14 cellular contexts compared by ENCODE assay signal in the genomic region with DNA sequence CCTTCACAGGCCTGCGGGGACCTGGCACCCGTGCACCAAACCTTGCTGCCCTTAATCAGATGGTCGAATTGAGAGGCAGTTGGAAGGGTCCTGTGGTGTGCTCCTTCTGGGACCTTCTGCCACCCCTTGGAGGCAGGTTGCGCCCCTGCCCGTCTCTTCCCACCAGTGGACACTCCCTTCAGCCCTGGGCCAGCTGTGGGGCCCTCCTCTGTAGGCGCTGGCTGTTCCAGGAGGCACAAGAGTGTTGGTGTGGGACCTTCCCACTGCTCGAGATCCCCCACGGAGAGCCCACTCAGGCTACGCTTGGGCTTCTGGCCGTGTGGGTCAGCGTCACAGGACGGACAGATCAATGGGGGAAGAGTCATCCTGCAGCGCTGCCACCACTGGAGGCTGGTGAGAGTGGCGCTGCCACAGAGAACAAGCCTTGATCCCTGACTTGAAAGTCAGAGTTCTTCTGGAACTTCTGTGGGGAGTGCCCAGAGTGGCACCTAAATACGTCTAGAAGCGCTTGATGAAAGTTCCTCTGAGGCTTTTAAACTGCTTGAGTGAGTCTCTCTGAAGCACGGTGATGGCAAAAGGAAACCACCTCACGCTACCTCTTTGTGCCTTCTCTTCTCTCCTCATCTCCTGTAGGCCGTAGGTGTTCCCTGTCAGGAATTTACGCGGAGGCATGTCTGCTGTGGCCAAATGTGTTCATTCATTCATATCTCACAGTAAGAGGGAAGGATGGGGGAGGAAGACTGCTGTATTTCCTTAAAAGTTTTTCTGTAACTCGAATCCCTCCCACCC. TPM values are rescaled to one million over a fixed set of nuclear protein-coding genes. Genes with fewer than 3 reads are reported as not detected.
DNase-seq lines count a peak whose midpoint lies in the region; ATAC-seq and TF ChIP-seq lines count a peak whose summit lies in the region.
"Had no signal": no experiment of that assay in that cellular context is flagged by ENCODE, and none has a peak within 500 bp of the region (broad histone marks: within the 10 kb centered on the region; RNA-seq: fewer than 3 reads in every experiment).

No MANE protein-coding gene starts in this region.

- H3K4me3 ChIP-seq in smooth muscle cell: no peak overlapping the region
- H3K4me3 ChIP-seq: adrenal gland had no signal

- CTCF ChIA-PET in activated naive CD4-positive, alpha-beta T cell treated with anti-CD3 and anti-CD28 coated beads for 36 hours (lab: Charles Lee): interaction anchor here (1.1 kb wide), 1 partner anchor 19 kb away, joined by 3 read pairs; no protein-coding TSS in a partner anchor
- CTCF ChIA-PET in RWPE1 (lab: Yijun Ruan, JAX): interaction anchor here (0.5 kb wide), 1 partner anchor 413 kb away, joined by 4 read pairs; no protein-coding TSS in a partner anchor

- WGBS in smooth muscle cell (ENCODE audit: low lambda C conversion rate): 95% methylated on average over 22 of the region's 22 CpGs

- no peaks in the 10 kb centered on the region for H3K36me3 ChIP-seq in smooth muscle cell (ENCODE audit: low read depth)
- H3K36me3 ChIP-seq: adrenal gland had no signal

- no peak overlapping the region for H3K4me3 Mint-ChIP-seq in activated naive CD4-positive, alpha-beta T cell treated with anti-CD3 and anti-CD28 coated beads for 36 hours
- H3K4me3 Mint-ChIP-seq in glutamatergic neuron (ENCODE audit: unreplicated experiment): peak overlapping the region; percentile 72
- H3K4me3 Mint-ChIP-seq: natural killer cell had no signal

- no peaks in the 10 kb centered on the region for H3K9me3 ChIP-seq in smooth muscle cell (replicated peaks; ENCODE audit: low read depth)
- H3K9me3 ChIP-seq: adrenal gland had no signal

- intact Hi-C loops in activated naive CD4-positive, alpha-beta T cell treated with anti-CD3 and anti-CD28 coated beads for 36 hours (cut with micrococcal nuclease): no loop called here
- intact Hi-C loops in left colon (cut with DNase I, micrococcal nuclease): no loop called here

- ATAC-seq in left colon: no peak
- ATAC-seq: natural killer cell had no signal

- H3K27me3 ChIP-seq in smooth muscle cell (ENCODE audit: low read depth): no peaks in the 10 kb centered on the region
- H3K27me3 ChIP-seq: adrenal gland had no signal

- no peak overlapping the region for H3K9ac ChIP-seq in smooth muscle cell (ENCODE audit: low read depth)

- H3K4me1 Mint-ChIP-seq in activated naive CD4-positive, alpha-beta T cell treated with anti-CD3 and anti-CD28 coated beads for 36 hours (ENCODE audit: low read depth): peaks cover 81% of the 10 kb centered on the region
- peaks cover 68% of the 10 kb centered on the region for H3K4me1 Mint-ChIP-seq in glutamatergic neuron (ENCODE audit: low read depth, unreplicated experiment)

- no peaks in the 10 kb centered on the region for H3F3A ChIP-seq in smooth muscle cell (ENCODE audit: low read depth)

- DNase-seq in activated naive CD4-positive, alpha-beta T cell treated with anti-CD3 and anti-CD28 coated beads for 36 hours: no peak
- DNase-seq in activated naive CD4-positive, alpha-beta T cell treated with Interleukin-2 at 50 U/mL for 16 hours: no peak
- DNase-seq in RWPE1 (ENCODE audit: low spot score) (no peak), glutamatergic neuron (no peak), smooth muscle cell (lab: John Stamatoyannopoulos, UW; ENCODE audit: unreplicated experiment) (no peak), left colon (no peak), middle frontal gyrus (ENCODE audit: extremely low spot score, low spot score) (no peak), HK-2 (ENCODE audit: unreplicated experiment) (no peak)
- DNase-seq: adrenal gland, natural killer cell, NCI-H1048, NCI-H2081 treated with DMSO at 0.1 percent for 48 hours, NCI-H69 had no signal

- POLR2A ChIA-PET in RWPE1 (lab: Yijun Ruan, JAX; ENCODE audit: low non-redundant PET): no interaction called here

- H3K4me1 ChIP-seq in smooth muscle cell (ENCODE audit: low read depth): peaks cover 15% of the 10 kb centered on the region
- H3K4me1 ChIP-seq: adrenal gland had no signal

- peaks cover 25% of the 10 kb centered on the region for H3K36me3 Mint-ChIP-seq in activated naive CD4-positive, alpha-beta T cell treated with anti-CD3 and anti-CD28 coated beads for 36 hours (ENCODE audit: low read depth)
- H3K36me3 Mint-ChIP-seq in glutamatergic neuron (ENCODE audit: unreplicated experiment): no peaks in the 10 kb centered on the region
- H3K36me3 Mint-ChIP-seq: natural killer cell had no signal

- H3K27ac ChIP-seq in RWPE1 (peak overlapping the region; percentile 34; the same call in 1 of the 2 replicates), smooth muscle cell (ENCODE audit: low read depth) (peak overlapping the region; percentile 31)
- H3K27ac ChIP-seq: adrenal gland, VCaP had no signal

- no peak overlapping the region for H3K4me2 ChIP-seq in smooth muscle cell

- H2AFZ ChIP-seq in smooth muscle cell (ENCODE audit: low read depth): no peak overlapping the region

- TF ChIP-seq CTCF in RWPE1 (conservative IDR thresholded peaks at IDR 0.05; ENCODE audit: low read depth): no peak
- no peak for TF ChIP-seq CTCF in glutamatergic neuron (IDR thresholded peaks at IDR 0.05; ENCODE audit: partially characterized antibody, unreplicated experiment)
- no peak for TF ChIP-seq CTCF in smooth muscle cell (IDR thresholded peaks at IDR 0.05; ENCODE audit: borderline replicate concordance, insufficient read depth, poor library complexity, severe bottlenecking)

- H4K20me1 ChIP-seq in smooth muscle cell (ENCODE audit: low read depth): peaks cover 100% of the 10 kb centered on the region

- H3K9me3 Mint-ChIP-seq in activated naive CD4-positive, alpha-beta T cell treated with anti-CD3 and anti-CD28 coated beads for 36 hours: no peaks in the 10 kb centered on the region
- peaks cover 13% of the 10 kb centered on the region for H3K9me3 Mint-ChIP-seq in glutamatergic neuron (ENCODE audit: unreplicated experiment)
- H3K9me3 Mint-ChIP-seq: natural killer cell had no signal

- H3K79me2 ChIP-seq in smooth muscle cell (ENCODE audit: low read depth): peaks cover 85% of the 10 kb centered on the region

- H3K27me3 Mint-ChIP-seq in activated naive CD4-positive, alpha-beta T cell treated with anti-CD3 and anti-CD28 coated beads for 36 hours (ENCODE audit: low read depth): no peaks in the 10 kb centered on the region
- H3K27me3 Mint-ChIP-seq in glutamatergic neuron (ENCODE audit: unreplicated experiment): peaks cover 10% of the 10 kb centered on the region

- peak overlapping the region; percentile 75 for H3K27ac Mint-ChIP-seq in activated naive CD4-positive, alpha-beta T cell treated with anti-CD3 and anti-CD28 coated beads for 36 hours
- peak overlapping the region; percentile 91 for H3K27ac Mint-ChIP-seq in glutamatergic neuron (ENCODE audit: unreplicated experiment)

RNA-seq across cellular contexts. Expression of gene TRAF3, which starts 48.3 kb away (rescaled TPM):
- 10 to 100 TPM; 74.4 to 76.8 TPM for total RNA-seq in activated naive CD4-positive, alpha-beta T cell treated with anti-CD3 and anti-CD28 coated beads for 36 hours
- total RNA-seq in glutamatergic neuron (ENCODE audit: unreplicated experiment): 16.7 TPM
- total RNA-seq in smooth muscle cell: 10.8 and 24.6 TPM in 2 replicates
- polyA plus RNA-seq in smooth muscle cell: 9.4 and 13.1 TPM in 2 replicates
- 10 to 100 TPM; 22.6 to 31.6 TPM for total RNA-seq in left colon
